Comparison of ENCODE assay signal across 10 cellular contexts in genomic region chr15:62075595-62076279, GRCh38. TPM values are rescaled to one million over a fixed set of nuclear protein-coding genes. Genes with fewer than 3 reads are reported as not detected.
A peak's percentile ranks its signal among the peaks of the same experiment; 100 is the strongest.
DNase-seq lines count a peak whose midpoint lies in the region; ATAC-seq and TF ChIP-seq lines count a peak whose summit lies in the region.
"Had no signal": no experiment of that assay in that cellular context is flagged by ENCODE, and none has a peak within 500 bp of the region (broad histone marks: within the 10 kb centered on the region; RNA-seq: fewer than 3 reads in every experiment).

No MANE protein-coding gene starts in this region.

- peak overlapping the region; percentile 10 for H3K9ac ChIP-seq in skeletal muscle satellite cell (ENCODE audit: low read depth, low read length)

- no peaks in the 10 kb centered on the region for H3K9me3 Mint-ChIP-seq in osteocyte (ENCODE audit: unreplicated experiment)
- H3K9me3 Mint-ChIP-seq: activated B cell treated with CpG ODN at 0.5 μM for 24 hours had no signal

- DNase-seq in HT-29 (ENCODE audit: low spot score) (peak; percentile 84), NCI-H2196 treated with DMSO at 0.1 percent for 48 hours (lab: John Stamatoyannopoulos, UW; ENCODE audit: unreplicated experiment) (peak; percentile 65), osteocyte (ENCODE audit: extremely low spot score, unreplicated experiment) (no peak)
- DNase-seq in activated CD8-positive, alpha-beta memory T cell treated with anti-CD3 and anti-CD28 coated beads, Interleukin-2, amount 50 U/mL, for 4 hours, result no peak
- DNase-seq in activated CD4-positive, CD25-positive, alpha-beta regulatory T cell (lab: John Stamatoyannopoulos, UW), result no peak
- DNase-seq: activated B cell treated with CpG ODN at 0.5 μM for 24 hours, activated gamma-delta T cell treated with Interleukin-2 at 50 U/mL for 16 hours had no signal

- H3K27me3 ChIP-seq in skeletal muscle satellite cell (ENCODE audit: control insufficient read depth, insufficient read depth, low read length), result no peaks in the 10 kb centered on the region

- peak; percentile 99 for ATAC-seq in esophagus mucosa
- ATAC-seq: HCT116 had no signal

- no peaks in the 10 kb centered on the region for H3K4me1 Mint-ChIP-seq in osteocyte (ENCODE audit: unreplicated experiment)
- H3K4me1 Mint-ChIP-seq: activated B cell treated with CpG ODN at 0.5 μM for 24 hours had no signal

- no peaks in the 10 kb centered on the region for H3K9me3 ChIP-seq in skeletal muscle satellite cell (replicated peaks; ENCODE audit: low read length)

- H3K27me3 Mint-ChIP-seq in osteocyte (ENCODE audit: unreplicated experiment), result peaks cover 32% of the 10 kb centered on the region

- H3K4me2 ChIP-seq in skeletal muscle satellite cell (ENCODE audit: low read length), result peak overlapping the region; percentile 61

- peaks cover 7% of the 10 kb centered on the region for H3K4me1 ChIP-seq in skeletal muscle satellite cell (ENCODE audit: control insufficient read depth, insufficient read depth, low read length)

- no peak overlapping the region for H3K4me3 Mint-ChIP-seq in osteocyte (ENCODE audit: unreplicated experiment)
- H3K4me3 Mint-ChIP-seq: activated B cell treated with CpG ODN at 0.5 μM for 24 hours had no signal

- TF ChIP-seq CTCF in osteocyte (IDR thresholded peaks at IDR 0.05), result no peak

- H3K27ac Mint-ChIP-seq in osteocyte (ENCODE audit: unreplicated experiment), result no peak overlapping the region
- H3K27ac Mint-ChIP-seq: activated B cell treated with CpG ODN at 0.5 μM for 24 hours had no signal

- no peaks in the 10 kb centered on the region for H3K36me3 ChIP-seq in skeletal muscle satellite cell (ENCODE audit: insufficient read depth, low read length)

- H3K36me3 Mint-ChIP-seq in osteocyte (ENCODE audit: unreplicated experiment), result no peaks in the 10 kb centered on the region

- H3K4me3 ChIP-seq in skeletal muscle satellite cell (ENCODE audit: low read length), result peak overlapping the region; percentile 15

RNA-seq across cellular contexts. Expression of gene C2CD4A, which starts 9.0 kb away (rescaled TPM):
- 0.10 and 0.58 TPM in 2 replicates for total RNA-seq in HT-29 (2014; rRNA removed; shearing (Covaris generic))
- 0.44 TPM for total RNA-seq in esophagus mucosa
- total RNA-seq in skeletal muscle satellite cell (2012; rRNA removed), result not detected in 2 replicates
- total RNA-seq in osteocyte, result not detected in 2 replicates
- total RNA-seq: activated B cell treated with CpG ODN at 0.5 μM for 24 hours had no signal

RNA-seq across cellular contexts. Expression of gene VPS13C, which starts 15.5 kb away (rescaled TPM):
- 7.7 and 12.7 TPM in 2 replicates for total RNA-seq in HT-29 (2014; rRNA removed; shearing (Covaris generic))
- total RNA-seq in esophagus mucosa, result 13.3 TPM
- total RNA-seq in skeletal muscle satellite cell (2012; rRNA removed), result 46.3 and 62.6 TPM in 2 replicates
- 60.2 and 67.5 TPM in 2 replicates for total RNA-seq in osteocyte

Comparison
In these comparisons a context has a peak if more than half of its experiments do, and no peak if none do; other contexts are left out.
1. DNase-seq: peak in HT-29 (single experiment) and NCI-H2196 treated with DMSO at 0.1 percent for 48 hours (single experiment); none in osteocyte (single experiment), activated CD8-positive, alpha-beta memory T cell treated with anti-CD3 and anti-CD28 coated beads, Interleukin-2, amount 50 U/mL, for 4 hours (single experiment) and activated CD4-positive, CD25-positive, alpha-beta regulatory T cell (0 of 4).